In the genomic region with DNA sequence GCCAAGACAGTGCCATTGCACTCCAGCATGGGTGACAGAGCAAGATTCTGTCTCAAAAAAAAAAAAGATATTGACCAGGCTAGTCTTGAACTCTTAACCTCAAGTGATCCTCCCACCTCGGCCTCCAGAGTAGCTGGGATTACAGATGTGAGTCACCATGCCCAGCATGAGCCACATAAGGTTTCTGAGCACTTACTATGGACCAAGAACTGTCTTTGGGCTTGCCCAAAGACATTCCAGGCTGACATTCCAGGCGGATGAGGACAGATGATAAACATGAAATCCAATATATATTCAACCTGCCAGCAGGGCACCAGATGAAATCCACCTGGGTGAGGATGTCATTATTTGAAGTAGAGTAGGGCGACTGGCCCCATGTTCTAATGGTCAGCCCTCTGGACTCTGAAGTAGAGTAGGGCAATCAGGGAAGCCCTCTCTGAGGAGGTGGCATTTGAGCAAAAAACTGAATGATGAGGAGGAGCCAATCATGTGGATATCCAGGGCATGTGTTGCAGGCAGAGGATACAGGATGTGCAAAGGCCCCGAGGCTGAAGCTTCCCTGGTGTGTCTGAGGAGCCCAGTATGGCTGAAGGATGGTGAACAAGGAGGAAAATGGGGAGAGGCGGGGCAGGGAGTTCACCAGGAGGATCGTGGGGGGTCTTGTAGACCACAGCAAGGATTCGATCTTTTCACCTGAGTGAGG, we compare ENCODE assay signal across 14 cellular contexts. TPM values are rescaled to one million over a fixed set of nuclear protein-coding genes. Genes with fewer than 3 reads are reported as not detected.
A peak's percentile ranks its signal among the peaks of the same experiment; 100 is the strongest.
DNase-seq lines count a peak whose midpoint lies in the region; ATAC-seq and TF ChIP-seq lines count a peak whose summit lies in the region.
"Had no signal": no experiment of that assay in that cellular context is flagged by ENCODE, and none has a peak within 500 bp of the region (broad histone marks: within the 10 kb centered on the region; RNA-seq: fewer than 3 reads in every experiment).

No MANE protein-coding gene starts in this region.

- no peak overlapping the region; the same call in 1 of the 2 replicates for H3K18ac ChIP-seq in IMR-90 (ENCODE audit: low read depth, low read length)

- H4K5ac ChIP-seq in IMR-90 (ENCODE audit: low read depth, low read length): no peak overlapping the region

- H3K4me3 ChIP-seq in BJ (ENCODE audit: low read depth, low read length) (no peak overlapping the region), IMR-90 (ENCODE audit: insufficient read depth, low read depth, low read length) (no peak overlapping the region), astrocyte of the spinal cord (ENCODE audit: low read depth, low read length) (no peak overlapping the region), smooth muscle cell (no peak overlapping the region), uterus (no peak overlapping the region)
- H3K4me3 ChIP-seq: BLaER1 treated with 17β-estradiol and CSF1 and Interleukin-3, amounts not matched to agents 10 nM and 100 nM; esophagus muscularis mucosa had no signal

- DNase-seq in BJ (ENCODE audit: low read depth): peak; percentile 23
- DNase-seq in IMR-90: peak; percentile 75
- DNase-seq in astrocyte of the spinal cord (ENCODE audit: low read depth, low spot score): peak; percentile 48
- DNase-seq in hepatic stellate cell (ENCODE audit: low spot score): peak; percentile 50
- no peak for DNase-seq in smooth muscle cell (lab: John Stamatoyannopoulos, UW; ENCODE audit: unreplicated experiment)
- DNase-seq in activated CD4-positive, alpha-beta memory T cell treated with anti-CD3 and anti-CD28 coated beads for 36 hours: no peak
- no peak for DNase-seq in uterus
- DNase-seq: activated naive CD4-positive, alpha-beta T cell treated with anti-CD3 and anti-CD28 coated beads, Interleukin-2, amount 50 U/mL, for 16 hours; NCI-H2171 treated with DMSO at 0.1 percent for 48 hours had no signal

- H3K4ac ChIP-seq in IMR-90 (ENCODE audit: low read depth, low read length): no peak overlapping the region; the same call in 1 of the 2 replicates

- H2AK5ac ChIP-seq in IMR-90 (ENCODE audit: low read depth, low read length): no peak overlapping the region

- in situ Hi-C loops in IMR-90 (cut with MboI; ENCODE audit: low sequenced_read_pairs) (no loop called here), astrocyte of the spinal cord (cut with HindIII; ENCODE audit: low sequenced_read_pairs) (no loop called here)

- H2AK9ac ChIP-seq in IMR-90 (replicated peaks; ENCODE audit: low read depth, low read length, poor library complexity): no peak overlapping the region

- CTCF ChIA-PET in BJ (lab: Yijun Ruan, JAX): interaction anchor here (0.8 to 2.2 kb wide), 9 partner anchors 9 to 156 kb away, joined by 3 to 10 read pairs (median 3); partner anchors contain the start of gene DNM2
- CTCF ChIA-PET in IMR-90 (lab: Yijun Ruan, JAX): no interaction called here
- CTCF ChIA-PET in activated CD4-positive, alpha-beta memory T cell treated with anti-CD3 and anti-CD28 coated beads for 36 hours (lab: Charles Lee): interaction anchor here (1.3 kb wide), 1 partner anchor 12 kb away, joined by 8 read pairs; no protein-coding TSS in a partner anchor

- no peaks in the 10 kb centered on the region for H3K9me3 Mint-ChIP-seq in activated CD4-positive, alpha-beta memory T cell treated with anti-CD3 and anti-CD28 coated beads for 36 hours

- WGBS in IMR-90 (ENCODE audit: extremely low coverage in 2 of 2, insufficient read length in 1 of 2), 2 experiments: 85% methylated on average over 2 of the region's 7 CpGs; no CpG with 5 or more reads in 1 of the 2 experiments
- 76% methylated on average over 7 of the region's 7 CpGs for WGBS in smooth muscle cell (ENCODE audit: low lambda C conversion rate)

- no peak for TF ChIP-seq CTCF in BJ (IDR thresholded peaks at IDR 0.05; ENCODE audit: insufficient read depth, low read depth, low read length)
- TF ChIP-seq CTCF in IMR-90 (conservative IDR thresholded peaks at IDR 0.05; ENCODE audit: low read depth, low read length): no peak
- no peak for TF ChIP-seq CTCF in astrocyte of the spinal cord (IDR thresholded peaks at IDR 0.05; ENCODE audit: low read depth, low read length)
- TF ChIP-seq CTCF in smooth muscle cell (IDR thresholded peaks at IDR 0.05; ENCODE audit: borderline replicate concordance, insufficient read depth, poor library complexity, severe bottlenecking): no peak
- no peak for TF ChIP-seq CTCF in uterus (IDR thresholded peaks at IDR 0.05)

- H2BK5ac ChIP-seq in IMR-90 (ENCODE audit: low read depth, low read length, poor library complexity, severe bottlenecking): no peak overlapping the region

- H3K4me3 Mint-ChIP-seq in activated CD4-positive, alpha-beta memory T cell treated with anti-CD3 and anti-CD28 coated beads for 36 hours: no peak overlapping the region
- H3K4me3 Mint-ChIP-seq: WTC11 had no signal

- H2BK15ac ChIP-seq in IMR-90 (ENCODE audit: low read depth, low read length): no peak overlapping the region; the same call in 2 of the 3 replicates

- peaks cover 3% of the 10 kb centered on the region; the same call in 1 of the 2 replicates for H3K4me1 ChIP-seq in IMR-90 (ENCODE audit: control insufficient read depth, insufficient read depth, low read length)
- no peaks in the 10 kb centered on the region for H3K4me1 ChIP-seq in smooth muscle cell (ENCODE audit: low read depth)
- H3K4me1 ChIP-seq in uterus: no peaks in the 10 kb centered on the region
- H3K4me1 ChIP-seq: esophagus muscularis mucosa had no signal

- H3K27me3 ChIP-seq in BJ (ENCODE audit: control insufficient read depth, insufficient read depth, low read length): peaks cover 8% of the 10 kb centered on the region; the same call in 1 of the 2 replicates
- H3K27me3 ChIP-seq in IMR-90 (ENCODE audit: control insufficient read depth, insufficient read depth, low read length): peaks cover 3% of the 10 kb centered on the region; the same call in 1 of the 2 replicates
- H3K27me3 ChIP-seq in smooth muscle cell (ENCODE audit: low read depth): no peaks in the 10 kb centered on the region
- H3K27me3 ChIP-seq in uterus: no peaks in the 10 kb centered on the region
- H3K27me3 ChIP-seq: BLaER1 treated with 17β-estradiol and CSF1 and Interleukin-3, amounts not matched to agents 10 nM and 100 nM had no signal

- H3K79me1 ChIP-seq in IMR-90 (ENCODE audit: low read depth in 1 of 2, low read length in 2 of 2): no peaks in the 10 kb centered on the region

- H3K9ac ChIP-seq in IMR-90 (ENCODE audit: low read depth, low read length) (no peak overlapping the region), smooth muscle cell (ENCODE audit: low read depth) (no peak overlapping the region)
- H3K9ac ChIP-seq: BLaER1 treated with 17β-estradiol and CSF1 and Interleukin-3, amounts not matched to agents 10 nM and 100 nM had no signal

- H3K9me3 ChIP-seq in IMR-90 (ENCODE audit: control insufficient read depth, insufficient read depth, low read length) (no peaks in the 10 kb centered on the region), smooth muscle cell (replicated peaks; ENCODE audit: low read depth) (no peaks in the 10 kb centered on the region), uterus (no peaks in the 10 kb centered on the region)
- H3K9me3 ChIP-seq: esophagus muscularis mucosa had no signal

- no peaks in the 10 kb centered on the region for H3K36me3 ChIP-seq in BJ (ENCODE audit: control insufficient read depth, insufficient read depth, low read length)
- H3K36me3 ChIP-seq in IMR-90 (ENCODE audit: control insufficient read depth, insufficient read depth, low read length): no peaks in the 10 kb centered on the region
- H3K36me3 ChIP-seq in smooth muscle cell (ENCODE audit: low read depth): no peaks in the 10 kb centered on the region
- no peaks in the 10 kb centered on the region for H3K36me3 ChIP-seq in uterus
- H3K36me3 ChIP-seq: esophagus muscularis mucosa had no signal

- no peak for TF ChIP-seq RAD21 in IMR-90 (IDR thresholded peaks at IDR 0.05; ENCODE audit: low read length)

- no peak overlapping the region for H3K27ac Mint-ChIP-seq in activated CD4-positive, alpha-beta memory T cell treated with anti-CD3 and anti-CD28 coated beads for 36 hours
- H3K27ac Mint-ChIP-seq: WTC11 had no signal

- POLR2A ChIA-PET in BJ (lab: Charles Lee) (no interaction called here), IMR-90 (lab: Charles Lee; ENCODE audit: unreplicated experiment) (interaction anchor here (0.6 kb wide), 1 partner anchor 15 kb away, joined by 4 read pairs; no protein-coding TSS in a partner anchor)
- POLR2A ChIA-PET in activated CD4-positive, alpha-beta memory T cell treated with anti-CD3 and anti-CD28 coated beads for 36 hours (lab: Charles Lee): no interaction called here

- no peaks in the 10 kb centered on the region for H3K9me1 ChIP-seq in IMR-90 (ENCODE audit: insufficient read depth, low read length)

- no peak overlapping the region; the same call in 1 of the 2 replicates for H2BK20ac ChIP-seq in IMR-90 (ENCODE audit: low read depth, low read length)

- no peak overlapping the region for H2BK120ac ChIP-seq in IMR-90 (ENCODE audit: low read depth, low read length)

- H4K20me1 ChIP-seq in IMR-90 (ENCODE audit: insufficient read depth, low read length): no peaks in the 10 kb centered on the region
- H4K20me1 ChIP-seq in smooth muscle cell (ENCODE audit: low read depth): no peaks in the 10 kb centered on the region
- H4K20me1 ChIP-seq: BLaER1 treated with 17β-estradiol and CSF1 and Interleukin-3, amounts not matched to agents 10 nM and 100 nM had no signal

- H4K8ac ChIP-seq in IMR-90 (ENCODE audit: low read depth in 2 of 2, low read length in 2 of 2): no peak overlapping the region

- peaks cover 5% of the 10 kb centered on the region for H3K4me1 Mint-ChIP-seq in activated CD4-positive, alpha-beta memory T cell treated with anti-CD3 and anti-CD28 coated beads for 36 hours (ENCODE audit: low read depth)
- H3K4me1 Mint-ChIP-seq: WTC11 had no signal

- no peak overlapping the region for H4K91ac ChIP-seq in IMR-90 (ENCODE audit: insufficient read depth, low read depth, low read length)

- dilution Hi-C loops in IMR-90 (cut with HindIII; ENCODE audit: low sequenced_read_pairs, unreplicated experiment): no loop called here

- no peak overlapping the region for H3K56ac ChIP-seq in IMR-90 (ENCODE audit: extremely low read depth, insufficient read depth, low read length)

- H3K23ac ChIP-seq in IMR-90 (ENCODE audit: low read depth, low read length): no peak overlapping the region

- H2AFZ ChIP-seq in IMR-90 (replicated peaks; ENCODE audit: low read length, poor library complexity): no peak overlapping the region
- no peak overlapping the region for H2AFZ ChIP-seq in smooth muscle cell (ENCODE audit: low read depth)

- no peaks in the 10 kb centered on the region for H3F3A ChIP-seq in smooth muscle cell (ENCODE audit: low read depth)

- no peak for TF ChIP-seq POLR2A in IMR-90 (IDR thresholded peaks at IDR 0.05; ENCODE audit: low read depth, low read length)
- no peak for TF ChIP-seq POLR2A in uterus (IDR thresholded peaks at IDR 0.05)

- no peaks in the 10 kb centered on the region for H3K79me2 ChIP-seq in smooth muscle cell (ENCODE audit: low read depth)

- H3K27ac ChIP-seq in IMR-90 (ENCODE audit: insufficient read depth, low read length) (no peak overlapping the region), smooth muscle cell (ENCODE audit: low read depth) (no peak overlapping the region), uterus (no peak overlapping the region)
- H3K27ac ChIP-seq: BLaER1 treated with 17β-estradiol and CSF1 and Interleukin-3, amounts not matched to agents 10 nM and 100 nM; esophagus muscularis mucosa had no signal

- ATAC-seq in IMR-90 (ENCODE audit: low read depth): peak; percentile 83
- ATAC-seq in HG03565 (IDR thresholded peaks at IDR 0.05; ENCODE audit: unreplicated experiment): no peak
- ATAC-seq: WTC11 had no signal

- H3K14ac ChIP-seq in IMR-90 (replicated peaks; ENCODE audit: low read depth, low read length): no peak overlapping the region

- no peaks in the 10 kb centered on the region for H3K36me3 Mint-ChIP-seq in activated CD4-positive, alpha-beta memory T cell treated with anti-CD3 and anti-CD28 coated beads for 36 hours
- H3K36me3 Mint-ChIP-seq: WTC11 had no signal

- no TSS peak for BruUV-seq in IMR-90 (replicated peaks; lab: Mats Ljungman, UMichigan)

- H3K27me3 Mint-ChIP-seq in activated CD4-positive, alpha-beta memory T cell treated with anti-CD3 and anti-CD28 coated beads for 36 hours: no peaks in the 10 kb centered on the region

- no peak overlapping the region for H3K4me2 ChIP-seq in IMR-90 (ENCODE audit: low read depth, low read length)
- no peak overlapping the region for H3K4me2 ChIP-seq in smooth muscle cell

- intact Hi-C loops in IMR-90 (cut with micrococcal nuclease) (no loop called here), uterus (cut with DNase I; ENCODE audit: low total_unique reads) (no loop called here)
- intact Hi-C loops in activated CD4-positive, alpha-beta memory T cell treated with anti-CD3 and anti-CD28 coated beads for 36 hours (cut with micrococcal nuclease): no loop called here

RNA-seq across cellular contexts. Expression of gene C19orf38, which starts 4.0 kb away (rescaled TPM):
- polyA plus RNA-seq in BJ (2011; rRNA removed) (0.20 and 0.26 TPM in 2 replicates), IMR-90 (2012; rRNA removed) (0.16 and 0.19 TPM in 2 replicates), smooth muscle cell (0.79 and 1.5 TPM in 2 replicates)
- 0.26 and 0.33 TPM in 2 replicates for polyA minus RNA-seq in BJ (2011; rRNA and poly(A)+ RNA removed)
- total RNA-seq in IMR-90 (2012; rRNA removed) (0.18 and 0.28 TPM in 2 replicates), smooth muscle cell (0.13 TPM in 1 of 2 replicates, not detected in the other), uterus (10 to 100 TPM in 1 of 4 donors, 1 to 10 TPM in 1, not detected in 2; 2.7 to 25.9 TPM)
- polyA plus RNA-seq in IMR-90 (2012; cell fraction: cytosol; rRNA removed): 0.51 and 0.58 TPM in 2 replicates
- 0.61 and 0.69 TPM in 2 replicates for polyA plus RNA-seq in IMR-90 (2012; cell fraction: nucleus; rRNA removed; ENCODE audit: low replicate concordance)
- total RNA-seq in activated CD4-positive, alpha-beta memory T cell treated with anti-CD3 and anti-CD28 coated beads for 36 hours: 1 to 10 TPM; 1.4 to 1.7 TPM
- total RNA-seq: pulmonary artery endothelial cell, WTC11 had no signal

RNA-seq across cellular contexts. Expression of gene TMED1, which starts 16.2 kb away (rescaled TPM):
- 50.2 and 85.3 TPM in 2 replicates for polyA plus RNA-seq in BJ (2011; rRNA removed)
- 11.9 and 14.3 TPM in 2 replicates for polyA minus RNA-seq in BJ (2011; rRNA and poly(A)+ RNA removed)
- total RNA-seq in IMR-90 (2012; rRNA removed): 32.8 and 37.6 TPM in 2 replicates
- polyA plus RNA-seq in IMR-90 (2012; rRNA removed): 41.4 and 46.3 TPM in 2 replicates
- polyA plus RNA-seq in IMR-90 (2012; cell fraction: cytosol; rRNA removed): 69.8 and 76.0 TPM in 2 replicates
- 17.4 and 25.2 TPM in 2 replicates for polyA plus RNA-seq in IMR-90 (2012; cell fraction: nucleus; rRNA removed; ENCODE audit: low replicate concordance)
- 30.7 and 44.4 TPM in 2 replicates for total RNA-seq in smooth muscle cell
- polyA plus RNA-seq in smooth muscle cell: 99.9 and 107 TPM in 2 replicates
- total RNA-seq in activated CD4-positive, alpha-beta memory T cell treated with anti-CD3 and anti-CD28 coated beads for 36 hours: 10 to 100 TPM; 18.8 to 19.1 TPM
- total RNA-seq in uterus: 10 to 100 TPM in 3 of 4 donors, 1 to 10 TPM in 1; 7.2 to 57.0 (median 27.2) TPM

RNA-seq across cellular contexts. Expression of gene CARM1, which starts 19.1 kb away (rescaled TPM):
- polyA plus RNA-seq in BJ (2011; rRNA removed) (17.9 and 33.7 TPM in 2 replicates), IMR-90 (2012; rRNA removed) (67.1 and 72.1 TPM in 2 replicates), smooth muscle cell (39.3 and 48.1 TPM in 2 replicates)
- 26.6 and 27.8 TPM in 2 replicates for polyA minus RNA-seq in BJ (2011; rRNA and poly(A)+ RNA removed)
- total RNA-seq in IMR-90 (2012; rRNA removed) (17.2 and 20.3 TPM in 2 replicates), smooth muscle cell (22.7 and 25.4 TPM in 2 replicates), uterus (10 to 100 TPM in 2 of 4 donors, 1 to 10 TPM in 2; 6.4 to 50.4 (median 18.7) TPM)
- 48.1 and 93.2 TPM in 2 replicates for polyA plus RNA-seq in IMR-90 (2012; cell fraction: cytosol; rRNA removed)
- 66.7 and 125 TPM in 2 replicates for polyA plus RNA-seq in IMR-90 (2012; cell fraction: nucleus; rRNA removed; ENCODE audit: low replicate concordance)
- 10 to 100 TPM; 75.0 to 78.3 TPM for total RNA-seq in activated CD4-positive, alpha-beta memory T cell treated with anti-CD3 and anti-CD28 coated beads for 36 hours

Comparison
In these comparisons a context has a peak if more than half of its experiments do, and no peak if none do; other contexts are left out.
1. DNase-seq: peak in BJ (single experiment), IMR-90 (single experiment), astrocyte of the spinal cord (single experiment) and hepatic stellate cell (single experiment); none in smooth muscle cell (single experiment), activated CD4-positive, alpha-beta memory T cell treated with anti-CD3 and anti-CD28 coated beads for 36 hours (single experiment) and uterus (0 of 2).